In genomic region chrX:131951166-131951565, GRCh38 we compare ENCODE assay signal across 33 cellular contexts.
"Had no signal": no experiment of that assay in that cellular context is flagged by ENCODE, and none has a peak within 500 bp of the region (broad histone marks: within the 10 kb centered on the region; RNA-seq: fewer than 3 reads in every experiment).

No MANE protein-coding gene starts in this region.

- H3K27me3 ChIP-seq: ascending aorta, body of pancreas, brain microvascular endothelial cell, cardiac muscle cell had no signal

- H3K4me3 ChIP-seq: adrenal gland, ascending aorta, body of pancreas, breast epithelium, cardiac muscle cell had no signal

- DNase-seq: activated effector memory CD4-positive, alpha-beta T cell treated with anti-CD3 and anti-CD28 coated beads, Interleukin-2, amount 50 U/mL, for 16 hours; activated effector memory CD4-positive, alpha-beta T cell treated with Interleukin-2 at 50 U/mL for 16 hours; activated gamma-delta T cell; activated gamma-delta T cell treated with Interleukin-2 at 50 U/mL for 16 hours; activated naive CD4-positive, alpha-beta T cell; activated naive CD4-positive, alpha-beta T cell treated with anti-CD3 and anti-CD28 coated beads for 36 hours; activated naive CD4-positive, alpha-beta T cell treated with anti-CD3 and anti-CD28 coated beads, Interleukin-2, amount 10 ng/mL, durations not matched to agents 7 days and 5 days; activated naive CD4-positive, alpha-beta T cell treated with anti-CD3 and anti-CD28 coated beads, Interleukin-2, amount 50 U/mL, for 16 hours; activated naive CD4-positive, alpha-beta T cell treated with Interleukin-2 at 50 U/mL for 16 hours; activated naive CD8-positive, alpha-beta T cell treated with anti-CD3 and anti-CD28 coated beads for 36 hours; activated naive CD8-positive, alpha-beta T cell treated with anti-CD3 and anti-CD28 coated beads, Interleukin-2, amount 10 ng/mL, durations not matched to agents 7 days and 5 days; activated naive CD8-positive, alpha-beta T cell treated with anti-CD3 and anti-CD28 coated beads, Interleukin-2, amount 50 U/mL, for 24 hours; activated T-cell treated with anti-CD3 and anti-CD28 coated beads, Interleukin-2, amount 50 U/mL, for 24 hours; activated T-cell treated with anti-CD3 and anti-CD28 coated beads, Interleukin-2, amount 50 U/mL, for 4 hours; activated T-cell treated with anti-CD3 and anti-CD28 coated beads, Interleukin-2, amount 50 U/mL, for 48 hours; activated T-cell treated with anti-CD3 and anti-CD28 coated beads, Interleukin-2, amount 50 U/mL, for 72 hours; adrenal gland; amniotic stem cell; amygdala; anterior cingulate cortex; aorta; body of pancreas; brain microvascular endothelial cell; caudate nucleus; central memory CD4-positive, alpha-beta T cell; cerebellar nuclear complex had no signal

- H3K9me3 ChIP-seq: adrenal gland, ascending aorta, body of pancreas, breast epithelium had no signal

- H3K36me3 ChIP-seq: adrenal gland, ascending aorta, brain microvascular endothelial cell, breast epithelium, cardiac muscle cell had no signal

- H3K4me1 ChIP-seq: adrenal gland, ascending aorta, body of pancreas, breast epithelium had no signal

- FAIRE-seq: astrocyte, bronchial epithelial cell had no signal

- H3K27ac ChIP-seq: adrenal gland, ascending aorta, body of pancreas, brain microvascular endothelial cell, breast epithelium, cardiac muscle cell had no signal

- ATAC-seq: activated naive CD4-positive, alpha-beta T cell treated with anti-CD3 and anti-CD28 coated beads, Interleukin-2, amount 50 U/mL, for 72 hours; activated naive CD8-positive, alpha-beta T cell treated with anti-CD3 and anti-CD28 coated beads, Interleukin-2, amount 50 U/mL, for 24 hours; activated T-cell treated with anti-CD3 and anti-CD28 coated beads, Interleukin-2, amount 50 U/mL, for 4 hours; activated T-cell treated with anti-CD3 and anti-CD28 coated beads, Interleukin-2, amount 50 U/mL, for 72 hours; activated T-helper 17 cell treated with anti-CD3 and anti-CD28 coated beads, Interleukin-2, amount 50 U/mL, for 72 hours; body of pancreas had no signal
